14 cellular contexts compared by ENCODE assay signal in the genomic region with DNA sequence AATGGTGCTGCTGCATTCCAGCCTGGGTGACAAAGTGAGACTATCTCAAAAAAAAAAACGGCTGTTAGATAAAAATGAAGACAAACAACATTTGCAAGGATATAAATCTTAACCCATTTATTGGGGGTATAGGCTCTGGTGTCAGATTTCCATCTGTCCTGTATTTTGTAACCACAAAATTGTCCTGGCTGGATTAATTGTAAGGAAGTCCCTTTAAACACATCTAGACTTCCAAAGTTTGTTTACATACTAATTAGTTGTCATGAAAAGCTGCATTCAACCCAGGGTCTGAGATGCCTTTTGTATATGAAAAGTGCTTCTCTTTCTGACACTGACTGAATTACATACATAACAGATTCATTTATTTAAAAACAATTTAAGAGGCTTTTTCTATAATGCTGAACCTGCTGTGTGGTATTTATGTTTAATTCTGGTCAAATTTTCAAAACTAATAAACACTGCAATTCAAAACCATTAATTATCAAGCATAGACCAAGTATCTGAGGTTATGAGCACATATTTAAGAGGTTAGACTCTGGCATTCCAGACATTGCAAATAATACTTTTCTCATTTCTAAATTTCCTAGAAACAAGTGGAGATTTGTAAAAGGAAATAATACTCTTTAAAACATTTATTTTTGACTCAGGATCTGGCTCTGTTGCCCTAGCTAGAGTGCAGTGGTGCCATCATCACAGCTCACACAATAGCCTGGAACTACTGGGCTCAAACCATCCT. TPM values are rescaled to one million over a fixed set of nuclear protein-coding genes. Genes with fewer than 3 reads are reported as not detected.
A peak's percentile ranks its signal among the peaks of the same experiment; 100 is the strongest.
DNase-seq lines count a peak whose midpoint lies in the region; ATAC-seq, FAIRE-seq and TF ChIP-seq lines count a peak whose summit lies in the region.
"Had no signal": no experiment of that assay in that cellular context is flagged by ENCODE, and none has a peak within 500 bp of the region (broad histone marks: within the 10 kb centered on the region; RNA-seq: fewer than 3 reads in every experiment).

No MANE protein-coding gene starts in this region.

- no peak overlapping the region for H3K27ac ChIP-seq in astrocyte (ENCODE audit: low read depth, low read length)
- H3K27ac ChIP-seq in trophoblast cell (ENCODE audit: low read depth, low read length) = no peak overlapping the region
- no peak overlapping the region for H3K27ac ChIP-seq in osteoblast (ENCODE audit: low read depth, low read length)
- H3K27ac ChIP-seq: SJSA1 had no signal

- no peak overlapping the region for H2AK5ac ChIP-seq in trophoblast cell (ENCODE audit: low read length)

- no peak overlapping the region for H4K8ac ChIP-seq in trophoblast cell (ENCODE audit: low read depth, low read length)

- peaks cover 7% of the 10 kb centered on the region for H3K4me1 Mint-ChIP-seq in astrocyte (ENCODE audit: low read depth, unreplicated experiment)
- H3K4me1 Mint-ChIP-seq: activated naive CD4-positive, alpha-beta T cell treated with anti-CD3 and anti-CD28 coated beads, Interleukin-2, amount 10 ng/mL, durations not matched to agents 7 days and 5 days had no signal

- H3K4ac ChIP-seq in trophoblast cell (ENCODE audit: low read depth, low read length) = no peak overlapping the region

- H3K4me3 ChIP-seq in astrocyte (ENCODE audit: insufficient read depth, low read depth, low read length) (no peak overlapping the region), trophoblast cell (ENCODE audit: low read depth, low read length) (no peak overlapping the region), osteoblast (ENCODE audit: insufficient read depth, low read length) (no peak overlapping the region)
- H3K4me3 ChIP-seq: cardiac muscle cell, SJSA1 had no signal

- no peak overlapping the region for H3K23ac ChIP-seq in trophoblast cell (ENCODE audit: low read length)

- no peaks in the 10 kb centered on the region for H3K27me3 ChIP-seq in astrocyte (ENCODE audit: insufficient read depth, low read length)
- H3K27me3 ChIP-seq in trophoblast cell (ENCODE audit: insufficient read depth, low read length) = no peaks in the 10 kb centered on the region
- H3K27me3 ChIP-seq in osteoblast (ENCODE audit: insufficient read depth, low read length) = no peaks in the 10 kb centered on the region
- H3K27me3 ChIP-seq: cardiac muscle cell, SJSA1 had no signal

- H3K4me1 ChIP-seq in astrocyte (ENCODE audit: insufficient read depth, low read length) = peaks cover 4% of the 10 kb centered on the region
- no peaks in the 10 kb centered on the region for H3K4me1 ChIP-seq in trophoblast cell (ENCODE audit: control insufficient read depth in 1 of 2, insufficient read depth in 2 of 2, low read length in 2 of 2)
- H3K4me1 ChIP-seq in osteoblast (ENCODE audit: insufficient read depth, low read length) = peaks cover 12% of the 10 kb centered on the region

- no peak overlapping the region for H2BK120ac ChIP-seq in trophoblast cell (ENCODE audit: insufficient read depth, low read length, poor library complexity)

- H2AFZ ChIP-seq in astrocyte (ENCODE audit: low read depth, low read length) (no peak overlapping the region), trophoblast cell (ENCODE audit: insufficient read depth, low read length, poor library complexity) (no peak overlapping the region), osteoblast (ENCODE audit: low read length) (no peak overlapping the region)

- no peak overlapping the region for H2BK12ac ChIP-seq in trophoblast cell (ENCODE audit: low read length)

- H3K79me2 ChIP-seq in astrocyte (ENCODE audit: insufficient read depth, low read length) = no peaks in the 10 kb centered on the region
- no peaks in the 10 kb centered on the region for H3K79me2 ChIP-seq in trophoblast cell (ENCODE audit: control insufficient read depth, insufficient read depth, low read length, poor library complexity)
- H3K79me2 ChIP-seq in osteoblast (ENCODE audit: insufficient read depth, low read length) = no peaks in the 10 kb centered on the region

- H3K9ac ChIP-seq in astrocyte (ENCODE audit: low read length) (no peak overlapping the region), trophoblast cell (ENCODE audit: low read length) (no peak overlapping the region)

- no peak overlapping the region for H3K18ac ChIP-seq in trophoblast cell (ENCODE audit: low read length)

- peak overlapping the region; percentile 80 for H4K12ac ChIP-seq in trophoblast cell (ENCODE audit: low read depth, low read length)

- H4K20me1 ChIP-seq in astrocyte (ENCODE audit: insufficient read depth, low read length) (peaks cover 3% of the 10 kb centered on the region), osteoblast (ENCODE audit: insufficient read depth, low read length) (no peaks in the 10 kb centered on the region)

- H2BK5ac ChIP-seq in trophoblast cell (ENCODE audit: low read depth, low read length, poor library complexity) = no peak overlapping the region

- TF ChIP-seq CTCF in astrocyte (IDR thresholded peaks at IDR 0.05; ENCODE audit: insufficient read depth, low read depth, low read length) (no peak), osteoblast (IDR thresholded peaks at IDR 0.05; ENCODE audit: extremely low read depth, low read depth, low read length) (no peak)

- H3K9me3 ChIP-seq in astrocyte (ENCODE audit: insufficient read depth, low read depth, low read length) (no peaks in the 10 kb centered on the region), trophoblast cell (ENCODE audit: insufficient read depth, low read depth, low read length) (peaks cover 5% of the 10 kb centered on the region), osteoblast (ENCODE audit: low read depth, low read length) (no peaks in the 10 kb centered on the region)
- H3K9me3 ChIP-seq: SJSA1 had no signal

- no peaks in the 10 kb centered on the region for H3K9me3 Mint-ChIP-seq in astrocyte (ENCODE audit: unreplicated experiment)
- H3K9me3 Mint-ChIP-seq: IgD-negative memory B cell had no signal

- ATAC-seq in GM21619 (IDR thresholded peaks at IDR 0.05; ENCODE audit: unreplicated experiment) = no peak
- no peak for ATAC-seq in HG03097 (IDR thresholded peaks at IDR 0.05; ENCODE audit: low FRiP score, unreplicated experiment)

- no peaks in the 10 kb centered on the region for H3K27me3 Mint-ChIP-seq in astrocyte (ENCODE audit: low read depth, unreplicated experiment)
- H3K27me3 Mint-ChIP-seq: activated naive CD4-positive, alpha-beta T cell treated with anti-CD3 and anti-CD28 coated beads, Interleukin-2, amount 10 ng/mL, durations not matched to agents 7 days and 5 days; IgD-negative memory B cell had no signal

- DNase-seq in EL = peak; percentile 41
- peak; percentile 93 for DNase-seq in NCI-H146 treated with DMSO at 0.1 percent for 48 hours (lab: John Stamatoyannopoulos, UW; ENCODE audit: unreplicated experiment)
- DNase-seq in astrocyte (ENCODE audit: low read depth) = peak; percentile 60
- no peak for DNase-seq in trophoblast cell
- no peak for DNase-seq in osteoblast (ENCODE audit: insufficient read length, low spot score, missing footprints)
- no peak for DNase-seq in DMS114 treated with DMSO at 0.1 percent for 48 hours (lab: John Stamatoyannopoulos, UW; ENCODE audit: unreplicated experiment)
- DNase-seq: activated naive CD4-positive, alpha-beta T cell treated with anti-CD3 and anti-CD28 coated beads, Interleukin-2, amount 10 ng/mL, durations not matched to agents 7 days and 5 days; C1 segment of cervical spinal cord; NCI-H1092 treated with DMSO at 0.1 percent for 48 hours had no signal

- peaks cover 9% of the 10 kb centered on the region for H3K36me3 Mint-ChIP-seq in astrocyte (ENCODE audit: low read depth, unreplicated experiment)
- H3K36me3 Mint-ChIP-seq: activated naive CD4-positive, alpha-beta T cell treated with anti-CD3 and anti-CD28 coated beads, Interleukin-2, amount 10 ng/mL, durations not matched to agents 7 days and 5 days had no signal

- no peaks in the 10 kb centered on the region for H3K79me1 ChIP-seq in trophoblast cell (ENCODE audit: low read length)

- FAIRE-seq in astrocyte (lab: Jason Lieb, UNC) = no peak

- H4K91ac ChIP-seq in trophoblast cell (ENCODE audit: low read depth, low read length) = no peak overlapping the region

- H3K4me2 ChIP-seq in astrocyte (ENCODE audit: low read length) (no peak overlapping the region), trophoblast cell (ENCODE audit: low read length) (no peak overlapping the region), osteoblast (ENCODE audit: insufficient read depth, low read length) (no peak overlapping the region)

- no peak overlapping the region for H3K4me3 Mint-ChIP-seq in astrocyte (ENCODE audit: unreplicated experiment)
- H3K4me3 Mint-ChIP-seq: activated naive CD4-positive, alpha-beta T cell treated with anti-CD3 and anti-CD28 coated beads, Interleukin-2, amount 10 ng/mL, durations not matched to agents 7 days and 5 days had no signal

- no peaks in the 10 kb centered on the region for H3K36me3 ChIP-seq in astrocyte (ENCODE audit: insufficient read depth, low read length)
- H3K36me3 ChIP-seq in trophoblast cell (ENCODE audit: control insufficient read depth in 1 of 2, insufficient read depth in 2 of 2, low read length in 2 of 2) = peaks cover 4% of the 10 kb centered on the region in 2 experiments
- H3K36me3 ChIP-seq in osteoblast (ENCODE audit: insufficient read depth, low read length) = no peaks in the 10 kb centered on the region
- H3K36me3 ChIP-seq: cardiac muscle cell, SJSA1 had no signal

- no CpG with 5 or more reads among the region's 1 CpG for WGBS in trophoblast cell (ENCODE audit: extremely low coverage, insufficient coverage, insufficient read length)

- H3K14ac ChIP-seq in trophoblast cell (ENCODE audit: low read length) = no peak overlapping the region

- H3K27ac Mint-ChIP-seq in astrocyte (ENCODE audit: unreplicated experiment) = no peak overlapping the region
- H3K27ac Mint-ChIP-seq: activated naive CD4-positive, alpha-beta T cell treated with anti-CD3 and anti-CD28 coated beads, Interleukin-2, amount 10 ng/mL, durations not matched to agents 7 days and 5 days; IgD-negative memory B cell had no signal

RNA-seq across cellular contexts. Expression of a gene that starts 17.5 kb away (rescaled TPM):
- total RNA-seq in astrocyte (111 and 114 TPM in 2 replicates), osteoblast (242 and 277 TPM in 2 replicates)
- 54.3 and 60.5 TPM in 2 replicates for polyA plus RNA-seq in trophoblast cell (2013)

Comparison
In these comparisons a context has a peak if more than half of its experiments do, and no peak if none do; other contexts are left out.
1. DNase-seq: peak in EL (single experiment), NCI-H146 treated with DMSO at 0.1 percent for 48 hours (single experiment) and astrocyte (single experiment); none in trophoblast cell (0 of 2), osteoblast (single experiment) and DMS114 treated with DMSO at 0.1 percent for 48 hours (single experiment).